In genomic region chr7:5693529-5693928, GRCh38 we compare ENCODE assay signal across 8 cellular contexts.
DNase-seq lines count a peak whose midpoint lies in the region; ATAC-seq and TF ChIP-seq lines count a peak whose summit lies in the region.

No MANE protein-coding gene starts in this region.

- H3K4me1 Mint-ChIP-seq in activated CD8-positive, alpha-beta T cell treated with anti-CD3 and anti-CD28 coated beads for 36 hours (ENCODE audit: low read depth): peaks cover 96% of the 10 kb centered on the region

- peaks cover 47% of the 10 kb centered on the region for H3K36me3 ChIP-seq in BLaER1
- H3K36me3 ChIP-seq in smooth muscle cell (ENCODE audit: low read depth): no peaks in the 10 kb centered on the region

- H3K4me3 Mint-ChIP-seq in activated CD8-positive, alpha-beta T cell treated with anti-CD3 and anti-CD28 coated beads for 36 hours: peak overlapping the region; percentile 86

- H3K27ac ChIP-seq in BLaER1: no peak overlapping the region
- peak overlapping the region; percentile 100 for H3K27ac ChIP-seq in smooth muscle cell (ENCODE audit: low read depth)

- peak overlapping the region; percentile 95 for H3K27ac Mint-ChIP-seq in activated CD8-positive, alpha-beta T cell treated with anti-CD3 and anti-CD28 coated beads for 36 hours

- POLR2A ChIA-PET in activated CD8-positive, alpha-beta T cell treated with anti-CD3 and anti-CD28 coated beads for 36 hours (lab: Charles Lee): interaction anchor here (0.8 to 2.0 kb wide), 7 partner anchors 9 to 80 kb away, joined by 3 to 7 read pairs (median 4); no protein-coding TSS in a partner anchor

- peak overlapping the region; percentile 85 for H3K4me2 ChIP-seq in BLaER1
- H3K4me2 ChIP-seq in smooth muscle cell: peak overlapping the region; percentile 82

- peaks cover 58% of the 10 kb centered on the region for H3K36me3 Mint-ChIP-seq in activated CD8-positive, alpha-beta T cell treated with anti-CD3 and anti-CD28 coated beads for 36 hours (ENCODE audit: low read depth)

- H4K20me1 ChIP-seq in BLaER1 (peaks cover 100% of the 10 kb centered on the region), smooth muscle cell (ENCODE audit: low read depth) (no peaks in the 10 kb centered on the region)

- H3K9me3 Mint-ChIP-seq in activated CD8-positive, alpha-beta T cell treated with anti-CD3 and anti-CD28 coated beads for 36 hours: no peaks in the 10 kb centered on the region

- H3K9me3 ChIP-seq in BLaER1: no peaks in the 10 kb centered on the region
- H3K9me3 ChIP-seq in smooth muscle cell (replicated peaks; ENCODE audit: low read depth): no peaks in the 10 kb centered on the region

- no peak for DNase-seq in activated CD8-positive, alpha-beta T cell treated with anti-CD3 and anti-CD28 coated beads for 36 hours
- DNase-seq in Right ventricle myocardium superior: peak; percentile 67
- DNase-seq in smooth muscle cell (lab: John Stamatoyannopoulos, UW; ENCODE audit: unreplicated experiment): no peak
- no peak for DNase-seq in putamen (ENCODE audit: low spot score)
- DNase-seq in NCI-H146 treated with DMSO at 0.1 percent for 48 hours (lab: John Stamatoyannopoulos, UW; ENCODE audit: unreplicated experiment): no peak

- no peaks in the 10 kb centered on the region for H3K79me2 ChIP-seq in smooth muscle cell (ENCODE audit: low read depth)

- peaks cover 65% of the 10 kb centered on the region for H3F3A ChIP-seq in smooth muscle cell (ENCODE audit: low read depth)

- no peaks in the 10 kb centered on the region for H3K27me3 Mint-ChIP-seq in activated CD8-positive, alpha-beta T cell treated with anti-CD3 and anti-CD28 coated beads for 36 hours

- intact Hi-C loops in activated CD8-positive, alpha-beta T cell treated with anti-CD3 and anti-CD28 coated beads for 36 hours (cut with micrococcal nuclease): loop anchor here (10.0 kb wide), 1 partner anchor 81 kb away; no protein-coding TSS in a partner anchor
- intact Hi-C loops in Right ventricle myocardium superior (cut with DNase I): loop anchor here (10.0 kb wide), 1 partner anchor 339 kb away; no protein-coding TSS in a partner anchor

- no peak overlapping the region; the same call in 1 of the 2 replicates for H3K4me3 ChIP-seq in BLaER1
- peak overlapping the region; percentile 2 for H3K4me3 ChIP-seq in smooth muscle cell

- H3K27me3 ChIP-seq in BLaER1 (no peaks in the 10 kb centered on the region), smooth muscle cell (ENCODE audit: low read depth) (no peaks in the 10 kb centered on the region)

- ATAC-seq in GM18909 (IDR thresholded peaks at IDR 0.05; ENCODE audit: poor library complexity, unreplicated experiment) (peak; percentile 51), HG03378 (IDR thresholded peaks at IDR 0.05; ENCODE audit: unreplicated experiment) (peak; percentile 71), Right ventricle myocardium superior (ENCODE audit: poor library complexity) (peak; percentile 57)
- ATAC-seq in activated CD8-positive, alpha-beta T cell treated with anti-CD3 and anti-CD28 coated beads for 36 hours: no peak

- H3K9ac ChIP-seq in BLaER1 (peak overlapping the region; percentile 1; the same call in 1 of the 2 replicates), smooth muscle cell (ENCODE audit: low read depth) (peak overlapping the region; percentile 96)

- peaks cover 68% of the 10 kb centered on the region for H3K4me1 ChIP-seq in BLaER1
- peaks cover 39% of the 10 kb centered on the region for H3K4me1 ChIP-seq in smooth muscle cell (ENCODE audit: low read depth)

- TF ChIP-seq CTCF in activated CD8-positive, alpha-beta T cell treated with anti-CD3 and anti-CD28 coated beads for 36 hours (IDR thresholded peaks at IDR 0.05): no peak
- no peak for TF ChIP-seq CTCF in smooth muscle cell (IDR thresholded peaks at IDR 0.05; ENCODE audit: borderline replicate concordance, insufficient read depth, poor library complexity, severe bottlenecking)

- no peak overlapping the region for H2AFZ ChIP-seq in smooth muscle cell (ENCODE audit: low read depth)

- CTCF ChIA-PET in activated CD8-positive, alpha-beta T cell treated with anti-CD3 and anti-CD28 coated beads for 36 hours (lab: Charles Lee): interaction anchor here (0.8 to 4.5 kb wide), 9 partner anchors 8 to 199 kb away, joined by 3 to 41 read pairs (median 8); partner anchors contain the start of gene RNF216

- 39% methylated on average over 4 of the region's 4 CpGs for WGBS in smooth muscle cell (ENCODE audit: low lambda C conversion rate)
